In genomic region chr2:239290618-239291504, GRCh38 we compare ENCODE assay signal across 9 cellular contexts.
DNase-seq lines count a peak whose midpoint lies in the region; ATAC-seq and TF ChIP-seq lines count a peak whose summit lies in the region.
"Had no signal": no experiment of that assay in that cellular context is flagged by ENCODE, and none has a peak within 500 bp of the region (broad histone marks: within the 10 kb centered on the region; RNA-seq: fewer than 3 reads in every experiment).

No MANE protein-coding gene starts in this region.

- TF ChIP-seq CTCF in astrocyte of the spinal cord (IDR thresholded peaks at IDR 0.05; ENCODE audit: low read depth, low read length) = peak; percentile 46
- no peak for TF ChIP-seq CTCF in GM13977 (IDR thresholded peaks at IDR 0.05; ENCODE audit: extremely low read depth, insufficient read depth, missing control alignments)

- H3K27ac ChIP-seq in iPS-20b (ENCODE audit: low read length) (peak overlapping the region; percentile 89), subcutaneous abdominal adipose tissue (ENCODE audit: low read depth, low read length) (peak overlapping the region; percentile 30)
- H3K27ac ChIP-seq: 22Rv1 had no signal

- in situ Hi-C loops in astrocyte of the spinal cord (cut with HindIII; ENCODE audit: low sequenced_read_pairs) (no loop called here), GM13977 (cut with MboI; ENCODE audit: low pct_unique_long_range_greater_than_20kb, low sequenced_read_pairs, unreplicated experiment) (no loop called here)

- peaks cover 60% of the 10 kb centered on the region for H3K4me1 ChIP-seq in iPS-20b (ENCODE audit: insufficient read depth, low read length)
- H3K4me1 ChIP-seq in subcutaneous abdominal adipose tissue (ENCODE audit: control insufficient read depth in 5 of 5, insufficient read depth in 5 of 5, low read length in 5 of 5) = peaks cover 2 to 40% (median 21%) of the 10 kb centered on the region in 5 donors

- H3K27me3 ChIP-seq in iPS-20b (ENCODE audit: insufficient read depth, low read length) (no peaks in the 10 kb centered on the region), subcutaneous abdominal adipose tissue (ENCODE audit: control insufficient read depth in 5 of 5, insufficient read depth in 4 of 5, low read length in 5 of 5) (no peaks in the 10 kb centered on the region)

- H3K36me3 ChIP-seq in iPS-20b (ENCODE audit: insufficient read depth, low read depth, low read length) (no peaks in the 10 kb centered on the region), subcutaneous abdominal adipose tissue (ENCODE audit: control insufficient read depth in 5 of 5, insufficient read depth in 5 of 5, low read length in 5 of 5) (no peaks in the 10 kb centered on the region)

- H3K9me3 ChIP-seq in iPS-20b (ENCODE audit: insufficient read depth, low read depth, low read length) = no peaks in the 10 kb centered on the region
- H3K9me3 ChIP-seq in subcutaneous abdominal adipose tissue (ENCODE audit: control insufficient read depth in 5 of 5, low read length in 5 of 5) = no peaks in the 10 kb centered on the region

- DNase-seq in DMS153 treated with DMSO at 0.1 percent for 48 hours (lab: John Stamatoyannopoulos, UW; ENCODE audit: unreplicated experiment) = peak; percentile 22
- DNase-seq in DMS153 (lab: John Stamatoyannopoulos, UW) = no peak
- DNase-seq in astrocyte of the spinal cord (ENCODE audit: low read depth, low spot score) = peak; percentile 72
- no peak for DNase-seq in GM13977 (ENCODE audit: low spot score)

- ATAC-seq in GM18502 (IDR thresholded peaks at IDR 0.05; ENCODE audit: poor library complexity, unreplicated experiment) = no peak
- ATAC-seq in HG02588 (IDR thresholded peaks at IDR 0.05; ENCODE audit: unreplicated experiment) = no peak

- H3K9ac ChIP-seq in iPS-20b (ENCODE audit: low read depth, low read length) (peak overlapping the region; percentile 78; the same call in 1 of the 2 replicates), subcutaneous abdominal adipose tissue (ENCODE audit: low read length in 5 of 5) (no peak overlapping the region)

- no peak overlapping the region for H3K4me3 ChIP-seq in astrocyte of the spinal cord (ENCODE audit: low read depth, low read length)
- peak overlapping the region; percentile 55; the same call in 1 of the 2 replicates for H3K4me3 ChIP-seq in iPS-20b (ENCODE audit: low read length)
- H3K4me3 ChIP-seq in subcutaneous abdominal adipose tissue (ENCODE audit: low read depth in 1 of 5, low read length in 5 of 5) = no peak overlapping the region

Comparison
In these comparisons a context has a peak if more than half of its experiments do, and no peak if none do; other contexts are left out.
1. DNase-seq: peak in DMS153 treated with DMSO at 0.1 percent for 48 hours (single experiment) and astrocyte of the spinal cord (single experiment); none in DMS153 (single experiment) and GM13977 (single experiment).